ENCODE assay signal across 10 cellular contexts in genomic region chr10:62047240-62047897, GRCh38.
DNase-seq lines count a peak whose midpoint lies in the region; ATAC-seq, FAIRE-seq and TF ChIP-seq lines count a peak whose summit lies in the region.
"Had no signal": no experiment of that assay in that cellular context is flagged by ENCODE, and none has a peak within 500 bp of the region (broad histone marks: within the 10 kb centered on the region; RNA-seq: fewer than 3 reads in every experiment).

No MANE protein-coding gene starts in this region.

- in situ Hi-C loops in HAP-1 (cut with MboI; ENCODE audit: low sequenced_read_pairs), result no loop called here

- peaks cover 0 to 2% (median 0%) of the 10 kb centered on the region in 8 donors for H3K9me3 Mint-ChIP-seq in CD4-positive, alpha-beta memory T cell
- H3K9me3 Mint-ChIP-seq in brain, result peaks cover 0 to 2% (median 0%) of the 10 kb centered on the region in 5 experiments
- peaks cover 2% of the 10 kb centered on the region for H3K9me3 Mint-ChIP-seq in nephron progenitor cell

- no peak for FAIRE-seq in GM12891 (lab: Jason Lieb, UNC)
- no peak for FAIRE-seq in pancreas (lab: Jason Lieb, UNC)
- FAIRE-seq: HTR-8/SVneo had no signal

- no peak for DNase-seq in CD4-positive, alpha-beta memory T cell
- DNase-seq in nephron progenitor cell (no peak), middle frontal gyrus (ENCODE audit: extremely low spot score, low spot score) (no peak), GM12891 (ENCODE audit: insufficient read length, low spot score) (no peak), pancreas (no peak), HAP-1 (ENCODE audit: low spot score in 2 of 2) (no peak)
- DNase-seq: T-helper 9 cell had no signal

- intact Hi-C loops in CD4-positive, alpha-beta memory T cell (cut with micrococcal nuclease), result loop anchor here (2.0 to 10.0 kb wide), 2 partner anchors 337 to 769 kb away; partner anchors contain the start of gene EGR2
- intact Hi-C loops in pancreas (cut with DNase I), result no loop called here

- CTCF ChIA-PET in CD4-positive, alpha-beta memory T cell (lab: Charles Lee; ENCODE audit: partially characterized antibody), result interaction anchor here (0.8 to 14.2 kb wide), 6 partner anchors 8 to 197 kb away, joined by 3 to 228 read pairs (median 21); partner anchors contain the start of gene ARID5B

- peaks cover 5% of the 10 kb centered on the region for H3K36me3 ChIP-seq in CD4-positive, alpha-beta memory T cell (ENCODE audit: insufficient read depth, low read length)
- H3K36me3 ChIP-seq in pancreas (no peaks in the 10 kb centered on the region), HAP-1 (replicated peaks) (peaks cover 6% of the 10 kb centered on the region)

- peak; percentile 22 for ATAC-seq in HG02885 (IDR thresholded peaks at IDR 0.05; ENCODE audit: poor library complexity, unreplicated experiment)
- no peak for ATAC-seq in pancreas

- peaks cover 63 to 96% (median 73%) of the 10 kb centered on the region in 4 donors for H3K4me1 Mint-ChIP-seq in CD4-positive, alpha-beta memory T cell
- peaks cover 95% of the 10 kb centered on the region for H3K4me1 Mint-ChIP-seq in brain
- peaks cover 96% of the 10 kb centered on the region for H3K4me1 Mint-ChIP-seq in nephron progenitor cell

- no peak for TF ChIP-seq POLR2A in GM12891 (IDR thresholded peaks at IDR 0.05; ENCODE audit: low read depth, low read length)

- H3K9me3 ChIP-seq in CD4-positive, alpha-beta memory T cell (ENCODE audit: control insufficient read depth in 1 of 2, low read length in 2 of 2), result no peaks in the 10 kb centered on the region
- H3K9me3 ChIP-seq in pancreas (no peaks in the 10 kb centered on the region), HAP-1 (no peaks in the 10 kb centered on the region)

- no peaks in the 10 kb centered on the region for H3K27me3 ChIP-seq in CD4-positive, alpha-beta memory T cell (ENCODE audit: insufficient read depth, low read length)
- H3K27me3 ChIP-seq in pancreas, result no peaks in the 10 kb centered on the region
- no peaks in the 10 kb centered on the region for H3K27me3 ChIP-seq in HAP-1 (ENCODE audit: low read depth)

- WGBS in pancreas, 2 donors, result 83 to 84% methylated on average over 4 of the region's 4 CpGs

- peak overlapping the region; percentile 7 to 20 for H3K4me3 ChIP-seq in CD4-positive, alpha-beta memory T cell (ENCODE audit: low read length in 2 of 2)
- H3K4me3 ChIP-seq in pancreas, result no peak overlapping the region
- H3K4me3 ChIP-seq in HAP-1, result no peak overlapping the region

- H3K4me1 ChIP-seq in CD4-positive, alpha-beta memory T cell (ENCODE audit: insufficient read depth, low read length), result peaks cover 78% of the 10 kb centered on the region
- H3K4me1 ChIP-seq in pancreas (peaks cover 0 to 7% (median 6%) of the 10 kb centered on the region in 3 donors), HAP-1 (peaks cover 87% of the 10 kb centered on the region)

- no peaks in the 10 kb centered on the region for H3K27me3 Mint-ChIP-seq in CD4-positive, alpha-beta memory T cell
- peaks cover 5% of the 10 kb centered on the region for H3K27me3 Mint-ChIP-seq in brain
- no peaks in the 10 kb centered on the region for H3K27me3 Mint-ChIP-seq in nephron progenitor cell (ENCODE audit: low read depth, poor library complexity)

- peak overlapping the region; percentile 87 for H3K27ac ChIP-seq in CD4-positive, alpha-beta memory T cell (ENCODE audit: low read depth, low read length)
- H3K27ac ChIP-seq in pancreas, result no peak overlapping the region

- TF ChIP-seq CTCF in brain (conservative IDR thresholded peaks at IDR 0.05) (no peak), nephron progenitor cell (IDR thresholded peaks at IDR 0.05) (no peak), pancreas (IDR thresholded peaks at IDR 0.05) (no peak)

- H3K27ac Mint-ChIP-seq in CD4-positive, alpha-beta memory T cell, result peak overlapping the region; percentile 92 to 100 (median 98)
- H3K27ac Mint-ChIP-seq in brain (peak overlapping the region in 4 of 5 experiments; percentile 56 to 98 (median 96)), nephron progenitor cell (peak overlapping the region; percentile 81)

- peaks cover 9 to 22% of the 10 kb centered on the region in 2 donors for H3K36me3 Mint-ChIP-seq in CD4-positive, alpha-beta memory T cell
- H3K36me3 Mint-ChIP-seq in brain (peaks cover 4% of the 10 kb centered on the region), nephron progenitor cell (ENCODE audit: low read depth) (peaks cover 10% of the 10 kb centered on the region)

- H3K4me3 Mint-ChIP-seq in CD4-positive, alpha-beta memory T cell, result peak overlapping the region; percentile 15 to 98 (median 90)
- H3K4me3 Mint-ChIP-seq in brain, result peak overlapping the region in 1 of 5 experiments; percentile 52
- peak overlapping the region; percentile 69 for H3K4me3 Mint-ChIP-seq in nephron progenitor cell

- POLR2A ChIA-PET in CD4-positive, alpha-beta memory T cell (lab: Charles Lee; ENCODE audit: partially characterized antibody), result interaction anchor here (0.9 to 10.1 kb wide), 18 partner anchors 9 to 1475 kb away, joined by 3 to 251 read pairs (median 6); partner anchors contain the start of gene ARID5B

TF ChIP-seq in GM12891, 5 proteins besides CTCF, POLR2A, EP300 and RAD21:
- TF ChIP-seq TAF1 (IDR thresholded peaks at IDR 0.05; ENCODE audit: low read depth, low read length), result no peak
- no peak for TF ChIP-seq POLR2AphosphoS5 (IDR thresholded peaks at IDR 0.05; ENCODE audit: low read depth, low read length)
- TF ChIP-seq SPI1 (IDR thresholded peaks at IDR 0.05; ENCODE audit: low read depth, low read length), result no peak
- TF ChIP-seq POU2F2 (IDR thresholded peaks at IDR 0.05; ENCODE audit: low read depth, low read length), result no peak
- TF ChIP-seq PAX5 (IDR thresholded peaks at IDR 0.05; ENCODE audit: insufficient read depth, low read length, severe bottlenecking), result no peak

Comparison
In these comparisons a context has a peak if more than half of its experiments do, and no peak if none do; other contexts are left out.
1. H3K4me3 ChIP-seq: peak in CD4-positive, alpha-beta memory T cell (2 of 2); none in pancreas (0 of 4) and HAP-1 (single experiment).
2. Peak in every context shown above with its lines, with median percentiles within 50 percentile points of each other: H3K27ac Mint-ChIP-seq.